8 cellular contexts compared by ENCODE assay signal in the genomic region with DNA sequence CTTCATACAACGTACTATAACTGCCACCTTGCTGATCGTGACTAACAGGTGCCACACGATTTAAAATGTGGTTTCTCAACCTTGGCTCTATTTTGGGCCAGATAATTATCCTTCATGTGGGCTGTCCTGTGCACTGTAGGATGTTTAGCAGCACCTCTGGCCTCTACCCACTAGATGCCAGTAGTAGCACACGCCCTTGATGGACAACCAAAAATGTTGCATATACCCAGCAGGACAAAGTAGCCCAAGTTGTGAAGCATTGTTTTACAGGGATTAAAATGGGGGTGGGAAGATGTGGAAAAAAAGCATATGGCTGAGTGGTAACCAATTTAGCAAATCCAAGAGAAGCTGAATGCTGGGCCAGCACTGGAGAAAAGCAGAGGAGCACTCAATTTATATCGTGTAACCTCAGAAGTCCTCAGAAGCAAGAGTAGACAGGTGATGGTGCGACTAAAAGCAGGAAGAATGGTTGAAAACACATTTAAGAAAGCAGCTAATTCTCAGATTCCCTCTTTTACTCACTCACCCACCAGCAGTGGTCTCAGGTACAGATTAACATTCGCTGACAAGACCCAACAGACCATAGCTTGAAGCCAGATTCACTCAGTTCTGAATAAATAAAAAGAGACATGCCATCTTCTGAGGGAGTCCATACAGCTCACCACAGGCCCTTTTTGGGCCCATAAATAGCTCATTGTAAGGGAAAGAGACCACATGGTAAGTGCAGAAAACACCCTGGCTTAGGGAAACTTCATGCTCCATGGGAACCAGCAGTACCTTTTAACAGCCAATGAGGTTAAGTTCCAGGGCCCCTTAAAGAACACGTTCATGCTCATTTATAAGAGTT. TPM values are rescaled to one million over a fixed set of nuclear protein-coding genes. Genes with fewer than 3 reads are reported as not detected.
DNase-seq lines count a peak whose midpoint lies in the region; ATAC-seq and TF ChIP-seq lines count a peak whose summit lies in the region.

No MANE protein-coding gene starts in this region.

- peaks cover 2% of the 10 kb centered on the region for H3K4me1 Mint-ChIP-seq in CD14-positive monocyte
- peaks cover 11% of the 10 kb centered on the region for H3K4me1 Mint-ChIP-seq in activated CD4-positive, alpha-beta T cell treated with anti-CD3 and anti-CD28 coated beads for 36 hours

- H3K27ac Mint-ChIP-seq in CD14-positive monocyte: peak overlapping the region in 1 of 7 donors; percentile 14
- H3K27ac Mint-ChIP-seq in activated CD4-positive, alpha-beta T cell treated with anti-CD3 and anti-CD28 coated beads for 36 hours: peak overlapping the region; percentile 62

- intact Hi-C loops in CD14-positive monocyte (cut with micrococcal nuclease): loop anchor here (5.0 kb wide), 2 partner anchors 333 to 423 kb away; no protein-coding TSS in a partner anchor
- intact Hi-C loops in activated CD4-positive, alpha-beta T cell treated with anti-CD3 and anti-CD28 coated beads for 36 hours (cut with DNase I, micrococcal nuclease): loop anchor here (1.0 to 5.0 kb wide), 6 partner anchors 50 to 425 kb away; partner anchors contain the start of genes RAPH1 (in 2 of the 2) and CD28 (in 1 of the 2)
- intact Hi-C loops in dorsolateral prefrontal cortex (cut with DNase I): loop anchor here (2.0 to 10.0 kb wide), 5 partner anchors 166 to 430 kb away; no protein-coding TSS in a partner anchor
- intact Hi-C loops in mucosa of descending colon (cut with DNase I, micrococcal nuclease): loop anchor here in 1 of 2 donors (10.0 kb wide), 1 partner anchor 330 kb away; no protein-coding TSS in a partner anchor

- H3K9me3 Mint-ChIP-seq in CD14-positive monocyte: peaks cover 0 to 2% (median 0%) of the 10 kb centered on the region in 7 donors
- no peaks in the 10 kb centered on the region for H3K9me3 Mint-ChIP-seq in activated CD4-positive, alpha-beta T cell treated with anti-CD3 and anti-CD28 coated beads for 36 hours (ENCODE audit: low read depth)

- H3K4me3 ChIP-seq in dorsolateral prefrontal cortex (no peak overlapping the region), mucosa of descending colon (no peak overlapping the region), tibial nerve (no peak overlapping the region)

- POLR2A ChIA-PET in activated CD4-positive, alpha-beta T cell treated with anti-CD3 and anti-CD28 coated beads for 36 hours (lab: Charles Lee): no interaction called here

- TF ChIP-seq CTCF in CD14-positive monocyte (IDR thresholded peaks at IDR 0.05): peak; percentile 82
- peak in 54 of 56 donors; percentile 28 to 78 (median 62) for TF ChIP-seq CTCF in dorsolateral prefrontal cortex (IDR thresholded peaks at IDR 0.05 in 54 of 56, conservative IDR thresholded peaks at IDR 0.05 in 2 of 56; ENCODE audit: low read depth in 1 of 56, partially characterized antibody in 56 of 56)
- no peak for TF ChIP-seq CTCF in mucosa of descending colon (IDR thresholded peaks at IDR 0.05)
- TF ChIP-seq CTCF in tibial nerve (IDR thresholded peaks at IDR 0.05): peak; percentile 44 to 69 (median 55)

- H3K36me3 Mint-ChIP-seq in CD14-positive monocyte: peaks cover 0 to 4% of the 10 kb centered on the region in 2 donors
- H3K36me3 Mint-ChIP-seq in activated CD4-positive, alpha-beta T cell treated with anti-CD3 and anti-CD28 coated beads for 36 hours (ENCODE audit: low read depth): peaks cover 6% of the 10 kb centered on the region

- TF ChIP-seq POLR2A in tibial nerve (IDR thresholded peaks at IDR 0.05): no peak

- H3K4me1 ChIP-seq in mucosa of descending colon (ENCODE audit: low read depth) (no peaks in the 10 kb centered on the region), tibial nerve (peaks cover 0 to 5% (median 0%) of the 10 kb centered on the region in 4 donors)

- CTCF ChIA-PET in activated CD4-positive, alpha-beta T cell treated with anti-CD3 and anti-CD28 coated beads for 36 hours (lab: Charles Lee): interaction anchor here (0.7 to 3.1 kb wide), 14 partner anchors 11 to 637 kb away, joined by 3 to 41 read pairs (median 4); no protein-coding TSS in a partner anchor

- no peaks in the 10 kb centered on the region for H3K9me3 ChIP-seq in mucosa of descending colon
- no peaks in the 10 kb centered on the region for H3K9me3 ChIP-seq in tibial nerve

- ATAC-seq in GM19035 (IDR thresholded peaks at IDR 0.05; ENCODE audit: unreplicated experiment): peak; percentile 85
- peak; percentile 91 for ATAC-seq in activated CD4-positive, alpha-beta T cell treated with anti-CD3 and anti-CD28 coated beads for 36 hours
- ATAC-seq in mucosa of descending colon: peak; percentile 80

- peaks cover 0 to 1% (median 1%) of the 10 kb centered on the region in 3 donors for H3K27me3 Mint-ChIP-seq in CD14-positive monocyte (ENCODE audit: low read depth in 3 of 3)
- H3K27me3 Mint-ChIP-seq in activated CD4-positive, alpha-beta T cell treated with anti-CD3 and anti-CD28 coated beads for 36 hours: no peaks in the 10 kb centered on the region

- no peak overlapping the region for H3K27ac ChIP-seq in dorsolateral prefrontal cortex
- H3K27ac ChIP-seq in tibial nerve: no peak overlapping the region

- WGBS in tibial nerve, 2 donors: 79% methylated on average over 8 of the region's 8 CpGs

- H3K36me3 ChIP-seq in mucosa of descending colon (ENCODE audit: low read depth) (no peaks in the 10 kb centered on the region), tibial nerve (peaks cover 0 to 8% (median 0%) of the 10 kb centered on the region in 3 donors)

- peak; percentile 55 for DNase-seq in CD14-positive monocyte (ENCODE audit: low spot score)
- peak; percentile 71 for DNase-seq in KBM-7
- peak; percentile 66 for DNase-seq in activated CD4-positive, alpha-beta T cell treated with anti-CD3 and anti-CD28 coated beads for 36 hours
- DNase-seq in dorsolateral prefrontal cortex: peak in 1 of 10 donors; percentile 24
- DNase-seq in mucosa of descending colon: peak in 1 of 3 donors; percentile 47
- DNase-seq in tibial nerve (ENCODE audit: low spot score in 2 of 2): peak in 1 of 2 donors; percentile 12
- DNase-seq in GOT3 (lab: John Stamatoyannopoulos, UW): no peak

- H3K27me3 ChIP-seq in dorsolateral prefrontal cortex (no peaks in the 10 kb centered on the region), tibial nerve (no peaks in the 10 kb centered on the region)

- in situ Hi-C loops in KBM-7 (cut with MboI; ENCODE audit: low pct_unique_long_range_greater_than_20kb, low sequenced_read_pairs): loop anchor here (25.0 kb wide), 1 partner anchor 328 kb away; no protein-coding TSS in a partner anchor

- peak in 1 of 2 donors; percentile 26 for TF ChIP-seq EP300 in tibial nerve (IDR thresholded peaks at IDR 0.05)

- no peak overlapping the region for H3K4me3 Mint-ChIP-seq in CD14-positive monocyte
- H3K4me3 Mint-ChIP-seq in activated CD4-positive, alpha-beta T cell treated with anti-CD3 and anti-CD28 coated beads for 36 hours: no peak overlapping the region

RNA-seq across cellular contexts. Expression of gene RAPH1, which starts 50.6 kb away (rescaled TPM):
- polyA plus RNA-seq in CD14-positive monocyte: 1 to 10 TPM; 4.5 to 5.1 TPM
- 1 to 10 TPM; 8.5 to 9.9 TPM for total RNA-seq in activated CD4-positive, alpha-beta T cell treated with anti-CD3 and anti-CD28 coated beads for 36 hours
- total RNA-seq in dorsolateral prefrontal cortex: 10 to 100 TPM; 17.3 to 71.2 (median 39.5) TPM
- 10 to 100 TPM; 48.4 to 60.2 (median 50.4) TPM for total RNA-seq in mucosa of descending colon
- total RNA-seq in tibial nerve: 10 to 100 TPM; 35.4 to 60.0 (median 44.4) TPM
